ENCODE assay signal across 8 cellular contexts in the genomic region with DNA sequence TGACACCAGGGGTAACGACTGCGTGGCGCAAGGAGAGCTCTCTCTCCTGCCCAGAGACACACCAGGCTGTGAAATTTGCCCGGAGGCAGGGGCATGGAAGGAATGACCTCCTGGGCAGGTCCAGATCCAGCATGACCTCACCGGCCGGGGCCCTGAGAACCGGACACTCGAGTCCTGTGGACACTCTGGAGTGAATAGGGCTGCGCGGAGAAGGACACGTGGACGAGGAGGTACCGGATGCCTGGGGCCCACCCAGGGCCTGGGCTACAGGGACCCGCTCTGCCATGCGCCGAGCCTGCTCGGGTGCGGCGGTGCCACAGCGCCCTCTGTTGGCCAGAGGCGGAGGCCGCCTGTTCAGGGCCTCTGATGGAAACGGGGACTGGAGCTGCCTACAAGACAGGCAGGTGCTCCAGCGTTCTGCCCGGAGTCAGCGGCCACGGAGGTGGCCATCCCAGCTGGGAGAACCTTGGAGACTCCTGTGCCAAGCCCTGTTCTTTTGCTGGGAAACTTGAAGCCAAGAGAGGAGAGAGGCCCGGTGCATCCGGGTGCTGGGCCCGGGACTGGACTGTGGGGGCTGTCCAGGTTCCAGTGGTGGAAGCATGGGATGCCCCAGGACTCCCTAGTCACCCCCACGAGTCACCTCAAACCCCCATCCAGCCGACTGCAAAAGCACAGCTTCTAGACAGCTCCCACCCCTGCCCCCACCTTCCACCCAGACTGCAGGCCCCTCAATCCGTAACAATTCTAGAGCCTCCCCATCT. TPM values are rescaled to one million over a fixed set of nuclear protein-coding genes. Genes with fewer than 3 reads are reported as not detected.
A peak's percentile ranks its signal among the peaks of the same experiment; 100 is the strongest.
DNase-seq lines count a peak whose midpoint lies in the region; ATAC-seq, FAIRE-seq and TF ChIP-seq lines count a peak whose summit lies in the region.

No MANE protein-coding gene starts in this region.

- TF ChIP-seq RAD21 in SK-N-SH (IDR thresholded peaks at IDR 0.05; ENCODE audit: low read length), result peak; percentile 99

- TF ChIP-seq CTCF in SK-N-SH (IDR thresholded peaks at IDR 0.05), result peak; percentile 100
- TF ChIP-seq CTCF in progenitor cell of endocrine pancreas (IDR thresholded peaks at IDR 0.05; ENCODE audit: unreplicated experiment), result peak; percentile 99

- ATAC-seq in Right ventricle myocardium inferior (peak; percentile 85), GM18867 (IDR thresholded peaks at IDR 0.05; ENCODE audit: unreplicated experiment) (no peak)

- no peaks in the 10 kb centered on the region for H3K9me2 ChIP-seq in SK-N-SH

- H3K4me3 Mint-ChIP-seq in progenitor cell of endocrine pancreas (ENCODE audit: low read depth), result no peak overlapping the region

- H3K27ac Mint-ChIP-seq in progenitor cell of endocrine pancreas, result no peak overlapping the region

- no peak for TF ChIP-seq POLR2A in GM12892 (IDR thresholded peaks at IDR 0.05; ENCODE audit: low read depth, low read length)

- peaks cover 0 to 8% of the 10 kb centered on the region in 2 experiments; a peak in 1 of 4 replicates for H3K4me1 ChIP-seq in SK-N-SH (ENCODE audit: control insufficient read depth in 1 of 2, insufficient read depth in 2 of 2, low read depth in 1 of 2, low read length in 1 of 2)

- no peaks in the 10 kb centered on the region for H3K9me3 Mint-ChIP-seq in progenitor cell of endocrine pancreas (ENCODE audit: low read depth)

- FAIRE-seq in GM12892 (lab: Jason Lieb, UNC), result peak; percentile 78
- peak; percentile 20 for FAIRE-seq in urothelium cell line (lab: Jason Lieb, UNC)

- H3K27ac ChIP-seq in SK-N-SH (ENCODE audit: low read depth in 2 of 2, low read length in 1 of 2), result no peak overlapping the region

- H2AFZ ChIP-seq in SK-N-SH (ENCODE audit: low read depth), result peak overlapping the region; percentile 65; the same call in 1 of the 2 replicates

- no peaks in the 10 kb centered on the region for H3K9me3 ChIP-seq in SK-N-SH

- H3K36me3 ChIP-seq in SK-N-SH (replicated peaks in 1 of 2; ENCODE audit: control insufficient read depth in 1 of 2, insufficient read depth in 2 of 2, low read length in 1 of 2), result no peaks in the 10 kb centered on the region

- peaks cover 20% of the 10 kb centered on the region; the same call in 1 of the 2 replicates for H3K27me3 ChIP-seq in SK-N-SH (ENCODE audit: insufficient read depth)

- H3K79me2 ChIP-seq in SK-N-SH (ENCODE audit: insufficient read depth), result no peaks in the 10 kb centered on the region

- CTCF ChIA-PET in SK-N-SH (lab: Yijun Ruan, JAX), result interaction anchor here (0.5 to 48.9 kb wide), 99 partner anchors 10 to 878 kb away, joined by 3 to 2107 read pairs (median 5); partner anchors contain the start of genes NGFR, NXPH3, PHB1 and SLC35B1

- peaks cover 23% of the 10 kb centered on the region for H3K27me3 Mint-ChIP-seq in progenitor cell of endocrine pancreas

- WGBS in SK-N-SH (ENCODE audit: low lambda C conversion rate), result 17% methylated on average over 29 of the region's 33 CpGs

- no peaks in the 10 kb centered on the region for H3K4me1 Mint-ChIP-seq in progenitor cell of endocrine pancreas (ENCODE audit: low read depth)

- no peaks in the 10 kb centered on the region for H3K36me3 Mint-ChIP-seq in progenitor cell of endocrine pancreas (ENCODE audit: insufficient read depth)

- H4K20me1 ChIP-seq in SK-N-SH (ENCODE audit: insufficient read depth), result no peaks in the 10 kb centered on the region

- DNase-seq in GM12892 (ENCODE audit: insufficient read length), result peak; percentile 94
- DNase-seq in NCI-H1092 (lab: John Stamatoyannopoulos, UW), result peak; percentile 21
- peak; percentile 98 for DNase-seq in SK-N-SH
- peak; percentile 85 for DNase-seq in activated naive CD4-positive, alpha-beta T cell treated with Interleukin-2 at 50 U/mL for 16 hours
- DNase-seq in Right ventricle myocardium inferior (ENCODE audit: missing footprints), result peak; percentile 91
- DNase-seq in progenitor cell of endocrine pancreas (ENCODE audit: low spot score, unreplicated experiment), result peak; percentile 90
- DNase-seq in urothelium cell line (ENCODE audit: low spot score), result peak; percentile 92

- intact Hi-C loops in Right ventricle myocardium inferior (cut with DNase I), result loop anchor here (2.0 to 5.0 kb wide), 3 partner anchors 122 to 239 kb away; no protein-coding TSS in a partner anchor

- POLR2A ChIA-PET in SK-N-SH (lab: Yijun Ruan, JAX), result interaction anchor here (0.7 to 1.6 kb wide), 6 partner anchors 41 to 148 kb away, joined by 3 to 8 read pairs (median 4); partner anchors contain the start of gene NGFR

- no peak for TF ChIP-seq EP300 in SK-N-SH (IDR thresholded peaks at IDR 0.05; ENCODE audit: borderline replicate concordance in 1 of 2, low read depth in 1 of 2, low read length in 1 of 2)

- no peak overlapping the region for H3K9ac ChIP-seq in SK-N-SH

- no peak overlapping the region for H3K4me3 ChIP-seq in SK-N-SH (ENCODE audit: low read depth in 2 of 2, low read length in 1 of 2)

- no peak overlapping the region for H3K4me2 ChIP-seq in SK-N-SH

- no peaks in the 10 kb centered on the region for H3F3A ChIP-seq in SK-N-SH (replicated peaks; ENCODE audit: insufficient read depth)

TF ChIP-seq in SK-N-SH, 30 proteins besides CTCF, POLR2A, EP300 and RAD21:
- TF ChIP-seq MXI1 (IDR thresholded peaks at IDR 0.05; ENCODE audit: low read depth, low read length), result peak; percentile 85
- TF ChIP-seq RCOR1 (IDR thresholded peaks at IDR 0.05; ENCODE audit: low read length), result peak; percentile 67
- no peak for TF ChIP-seq RXRA (IDR thresholded peaks at IDR 0.05; ENCODE audit: borderline replicate concordance, low read depth)
- 0 out of 2 replicates have a peak, but pooled peaks have one; percentile 22 for TF ChIP-seq GATA2 (CRISPR knock-in tag; IDR thresholded peaks at IDR 0.05)
- peak; percentile 41; the same call in 1 of the 2 replicates for TF ChIP-seq MAX (IDR thresholded peaks at IDR 0.05; ENCODE audit: low read depth)
- peak; percentile 51 for TF ChIP-seq CHD2 (IDR thresholded peaks at IDR 0.05; ENCODE audit: low read length, partially characterized antibody)
- TF ChIP-seq RFX5 (IDR thresholded peaks at IDR 0.05; ENCODE audit: low read length), result no peak
- peak; percentile 28; the same call in 1 of the 2 replicates for TF ChIP-seq NRF1 (IDR thresholded peaks at IDR 0.05; ENCODE audit: low read depth, low read length)
- TF ChIP-seq SMC3 (IDR thresholded peaks at IDR 0.05; ENCODE audit: low read depth, low read length), result peak; percentile 99
TF ChIP-seq in SK-N-SH: peak in this region for 7.

RNA-seq across cellular contexts. Expression of gene NXPH3, which starts 19.3 kb away (rescaled TPM):
- 0.98 TPM for polyA plus RNA-seq in GM12892 (2012; ENCODE audit: missing spikeins)
- polyA plus RNA-seq in SK-N-SH (2012; rRNA removed), result 0.30 and 0.31 TPM in 2 replicates
- polyA plus RNA-seq in SK-N-SH (2012; cell fraction: cytosol; rRNA removed), result 0.14 and 0.16 TPM in 2 replicates
- 0.25 and 0.34 TPM in 2 replicates for polyA plus RNA-seq in SK-N-SH (2012; cell fraction: nucleus; rRNA removed)
- total RNA-seq in Right ventricle myocardium inferior, result 4.5 TPM
- total RNA-seq in progenitor cell of endocrine pancreas, result 0.20 and 0.38 TPM in 2 replicates

Comparison
In these comparisons a context has a peak if more than half of its experiments do, and no peak if none do; other contexts are left out.
1. DNase-seq: peak in every context shown above with its lines; median percentile 98 in SK-N-SH; 94 in GM12892; 92 in urothelium cell line; 91 in Right ventricle myocardium inferior; 90 in progenitor cell of endocrine pancreas; 85 in activated naive CD4-positive, alpha-beta T cell treated with Interleukin-2 at 50 U/mL for 16 hours; 21 in NCI-H1092.